Comparison of ENCODE assay signal across 8 cellular contexts in the genomic region with DNA sequence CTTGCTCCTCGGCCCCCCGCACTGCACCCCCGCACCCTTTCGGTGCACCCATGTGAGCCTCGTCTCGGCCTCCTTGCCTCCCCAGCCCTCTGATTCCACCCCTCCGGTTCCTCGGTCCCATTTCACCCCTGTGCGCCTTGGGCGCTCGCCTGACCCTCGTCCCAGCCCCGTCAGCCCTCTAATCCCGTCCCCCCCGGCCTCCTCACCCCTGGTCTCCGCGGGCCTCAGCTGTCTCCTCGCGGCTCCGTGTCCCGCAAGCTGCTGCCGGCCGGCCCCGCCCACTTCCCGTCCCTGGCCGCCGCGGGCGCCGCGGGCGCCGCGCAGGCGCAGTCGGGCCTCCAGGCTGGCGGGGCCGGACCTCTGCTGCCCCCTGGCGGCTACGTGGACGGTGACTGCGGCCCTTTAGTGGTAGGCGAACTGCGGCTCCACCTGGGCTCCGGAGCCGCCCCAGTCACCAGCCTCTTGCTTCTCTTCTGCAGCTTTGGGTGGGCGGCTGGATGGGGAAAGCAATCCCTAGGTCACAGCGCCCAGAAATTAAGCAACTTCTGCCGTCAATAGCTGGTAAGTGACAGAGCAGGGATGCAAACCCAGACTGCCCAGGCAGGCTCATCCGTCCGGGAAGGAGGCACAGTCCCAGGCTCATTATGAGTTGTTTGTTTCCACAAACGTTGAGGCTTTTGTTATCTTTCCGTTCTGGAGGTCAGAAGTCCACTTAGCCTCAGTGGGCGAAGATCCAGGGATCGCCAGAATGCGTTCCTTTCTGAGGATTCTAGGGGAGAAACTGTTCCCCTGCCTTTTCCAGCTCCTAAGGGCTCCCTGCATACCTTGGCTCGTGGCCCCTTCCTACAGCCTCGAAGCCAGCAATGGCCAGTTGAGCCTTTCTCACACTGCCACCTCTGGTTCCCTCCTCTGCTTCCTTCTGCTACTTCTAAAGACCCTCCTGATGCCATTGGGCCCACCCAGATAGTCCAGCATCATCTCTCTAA. TPM values are rescaled to one million over a fixed set of nuclear protein-coding genes. Genes with fewer than 3 reads are reported as not detected.
A peak's percentile ranks its signal among the peaks of the same experiment; 100 is the strongest.
DNase-seq lines count a peak whose midpoint lies in the region; ATAC-seq and TF ChIP-seq lines count a peak whose summit lies in the region.

Gene PPM1F, minus strand, starts transcription at position 263 of the 986 bp plus-strand sequence. CDS start 6,800 bp downstream, outside the sequence.

- H3K36me3 ChIP-seq in mucosa of rectum (ENCODE audit: control insufficient read depth in 2 of 2, insufficient read depth in 2 of 2, low read length in 2 of 2), result no peaks in the 10 kb centered on the region

- H3K9me3 ChIP-seq in mucosa of rectum (ENCODE audit: control insufficient read depth in 2 of 2, low read length in 2 of 2), result no peaks in the 10 kb centered on the region

- H3K4me3 ChIP-seq in epithelial cell of proximal tubule (ENCODE audit: low read depth, low read length) (peak within 1 kb of the TSS; percentile 87), mucosa of rectum (ENCODE audit: low read length in 2 of 2) (peak within 1 kb of the TSS; percentile 77 to 79)

- DNase-seq in AG20443 (ENCODE audit: low spot score) (peak; percentile 99), HT-29 (ENCODE audit: low spot score) (peak; percentile 65), OCI-M2 (lab: John Stamatoyannopoulos, UW; ENCODE audit: unreplicated experiment) (peak; percentile 25), activated T-cell treated with anti-CD3 and anti-CD28 coated beads for 48 hours (ENCODE audit: low read depth) (peak; percentile 92), epithelial cell of proximal tubule (ENCODE audit: low read depth) (no peak)
- DNase-seq in stimulated activated CD8-positive, alpha-beta memory T cell treated with anti-CD3 and anti-CD28 coated beads, Interleukin-4, amount 100 ng/mL, for 24 hours (ENCODE audit: low read depth), result peak; percentile 84

- peak; percentile 70 for ATAC-seq in GM19025 (IDR thresholded peaks at IDR 0.05; ENCODE audit: low read depth, unreplicated experiment)

- H3K4me1 ChIP-seq in mucosa of rectum (ENCODE audit: control insufficient read depth in 2 of 2, insufficient read depth in 2 of 2, low read length in 2 of 2), result peaks cover 6 to 9% of the 10 kb centered on the region in 2 donors

- peak within 1 kb of the TSS in 1 of 2 donors; percentile 43 for H3K27ac ChIP-seq in mucosa of rectum (ENCODE audit: low read depth in 2 of 2, low read length in 2 of 2)

- no peaks in the 10 kb centered on the region for H3K27me3 ChIP-seq in mucosa of rectum (ENCODE audit: control insufficient read depth in 2 of 2, insufficient read depth in 2 of 2, low read length in 2 of 2)

- TF ChIP-seq CTCF in epithelial cell of proximal tubule (conservative IDR thresholded peaks at IDR 0.05; ENCODE audit: low read depth, low read length), result peak; percentile 67

- H3K9ac ChIP-seq in mucosa of rectum (ENCODE audit: low read depth in 1 of 2, low read length in 2 of 2), result peak within 1 kb of the TSS; percentile 70 to 71

RNA-seq across cellular contexts. Expression of gene PPM1F, which starts in this region (rescaled TPM):
- total RNA-seq in HT-29 (2014; rRNA removed; shearing (Covaris generic)), result 17.0 and 17.8 TPM in 2 replicates
- 25.1 and 32.7 TPM in 2 replicates for total RNA-seq in epithelial cell of proximal tubule
